Comparison of ENCODE assay signal across 1 cellular context in the genomic region with DNA sequence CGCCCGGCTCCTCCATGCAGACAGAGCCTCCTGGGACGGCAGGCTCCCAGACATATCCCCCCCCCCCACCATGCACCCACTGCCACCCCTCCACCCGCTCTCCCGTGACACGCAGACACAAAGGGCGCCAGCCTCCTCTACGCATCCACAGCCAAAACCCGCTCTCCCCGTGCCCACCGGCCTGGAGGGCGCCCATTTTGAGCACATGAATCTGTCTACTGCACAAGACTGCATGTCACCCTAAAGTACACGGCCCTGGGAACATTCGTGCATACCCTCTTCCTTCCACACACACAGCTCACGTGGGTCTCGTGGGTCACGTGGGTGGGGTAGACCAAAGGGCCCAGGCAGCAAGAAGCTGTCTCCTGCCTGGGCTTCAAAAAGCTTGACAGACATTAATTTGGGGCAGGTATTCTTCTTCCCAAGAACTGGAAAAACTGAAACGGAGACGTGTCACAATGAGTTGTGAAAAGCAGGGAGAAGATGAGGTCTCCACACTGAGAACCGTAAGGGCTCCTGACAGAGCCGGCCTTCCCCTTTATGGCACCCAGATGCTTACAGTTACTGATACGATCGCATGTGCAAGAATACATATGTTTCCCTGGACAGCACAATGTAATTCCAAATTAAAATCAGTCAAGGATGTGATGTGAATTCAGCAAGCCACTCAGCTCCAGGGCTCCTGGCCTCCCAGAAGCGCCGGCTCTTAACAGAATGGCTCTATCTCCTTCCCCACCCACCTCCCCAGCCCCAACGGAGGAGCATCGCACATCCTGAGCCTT.
TF ChIP-seq lines count a peak whose summit lies in the region.

No MANE protein-coding gene starts in this region.

TF ChIP-seq in HepG2, 621 proteins besides CTCF, POLR2A, EP300 and RAD21:
- TF ChIP-seq USF2 (IDR thresholded peaks at IDR 0.05; ENCODE audit: low read depth, low read length) (peak; percentile 74; the same call in 1 of the 2 replicates), USF2 (CRISPR knock-in tag; IDR thresholded peaks at IDR 0.05; ENCODE audit: borderline replicate concordance) (no peak), ZBTB34 (CRISPR knock-in tag; IDR thresholded peaks at IDR 0.05) (no peak)
TF ChIP-seq in HepG2: peak in this region for 1.
